18 cellular contexts compared by ENCODE assay signal in the genomic region with DNA sequence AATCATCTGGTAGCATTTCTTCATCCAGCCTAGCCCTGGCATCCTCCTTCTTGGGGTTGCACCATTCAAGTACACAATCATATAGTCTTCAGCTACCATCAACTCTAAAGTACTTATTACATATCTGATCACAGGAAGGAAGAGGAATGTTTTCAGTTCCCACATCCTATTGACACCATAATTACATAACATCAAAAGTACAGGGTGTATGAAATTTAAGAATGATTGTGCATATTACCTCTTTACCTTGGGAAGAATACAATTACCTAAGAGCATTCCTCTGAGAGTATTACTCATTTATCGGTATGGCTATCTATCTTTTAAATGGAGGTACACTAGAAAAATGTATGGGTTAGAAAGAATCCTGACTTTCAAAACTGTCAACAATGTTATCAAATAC.
DNase-seq lines count a peak whose midpoint lies in the region; ATAC-seq and TF ChIP-seq lines count a peak whose summit lies in the region.
"Had no signal": no experiment of that assay in that cellular context is flagged by ENCODE, and none has a peak within 500 bp of the region (broad histone marks: within the 10 kb centered on the region; RNA-seq: fewer than 3 reads in every experiment).

No MANE protein-coding gene starts in this region.

- H3K9ac ChIP-seq in Loucy (ENCODE audit: low read depth, low read length, poor library complexity, severe bottlenecking), result peak overlapping the region; percentile 2
- H3K9ac ChIP-seq in trophoblast cell (ENCODE audit: low read length), result no peak overlapping the region

- peaks cover 16% of the 10 kb centered on the region; the same call in 1 of the 2 replicates for H3K36me3 ChIP-seq in Loucy (ENCODE audit: insufficient read depth, low read length)
- no peaks in the 10 kb centered on the region for H3K36me3 ChIP-seq in trophoblast cell (ENCODE audit: control insufficient read depth in 1 of 2, insufficient read depth in 2 of 2, low read length in 2 of 2)

- no peak overlapping the region for H3K18ac ChIP-seq in trophoblast cell (ENCODE audit: low read length)

- H3K4me3 ChIP-seq in Loucy (ENCODE audit: low read length, poor library complexity, severe bottlenecking) (peak overlapping the region; percentile 9), trophoblast cell (ENCODE audit: low read depth, low read length) (no peak overlapping the region)
- H3K4me3 ChIP-seq: SJCRH30 had no signal

- H3K9me3 ChIP-seq in Loucy (ENCODE audit: insufficient read depth, low read depth, low read length), result no peaks in the 10 kb centered on the region
- H3K9me3 ChIP-seq in T-helper 17 cell (ENCODE audit: control insufficient read depth, low read length, poor library complexity, severe bottlenecking), result no peaks in the 10 kb centered on the region
- H3K9me3 ChIP-seq in trophoblast cell (ENCODE audit: insufficient read depth, low read depth, low read length), result no peaks in the 10 kb centered on the region
- H3K9me3 ChIP-seq: SJCRH30 had no signal

- H4K20me1 ChIP-seq in Loucy (ENCODE audit: insufficient read depth, low read length, poor library complexity, severe bottlenecking), result no peaks in the 10 kb centered on the region

- H3K79me2 ChIP-seq in Loucy (ENCODE audit: insufficient read depth, low read length) (peaks cover 13% of the 10 kb centered on the region; the same call in 1 of the 2 replicates), trophoblast cell (ENCODE audit: control insufficient read depth, insufficient read depth, low read length, poor library complexity) (no peaks in the 10 kb centered on the region)

- no peak overlapping the region for H4K12ac ChIP-seq in trophoblast cell (ENCODE audit: low read depth, low read length)

- ATAC-seq in activated naive CD8-positive, alpha-beta T cell treated with anti-CD3 and anti-CD28 coated beads, Interleukin-2, amount 10 ng/mL, durations not matched to agents 7 days and 5 days (ENCODE audit: low read depth), result no peak
- ATAC-seq in T-helper 17 cell, result no peak
- ATAC-seq in GM21737 (IDR thresholded peaks at IDR 0.05; ENCODE audit: unreplicated experiment), result no peak

- H3K4me2 ChIP-seq in Loucy (ENCODE audit: low read depth, low read length, poor library complexity, severe bottlenecking) (peak overlapping the region; percentile 48), trophoblast cell (ENCODE audit: low read length) (no peak overlapping the region)

- no peak overlapping the region for H2AK5ac ChIP-seq in trophoblast cell (ENCODE audit: low read length)

- peak overlapping the region; percentile 1 for H3K27ac Mint-ChIP-seq in activated naive CD8-positive, alpha-beta T cell treated with anti-CD3 and anti-CD28 coated beads, Interleukin-2, amount 10 ng/mL, durations not matched to agents 7 days and 5 days
- no peak overlapping the region for H3K27ac Mint-ChIP-seq in activated naive CD8-positive, alpha-beta T cell treated with anti-CD3 and anti-CD28 coated beads for 36 hours
- no peak overlapping the region for H3K27ac Mint-ChIP-seq in T-helper 17 cell
- H3K27ac Mint-ChIP-seq: CD4-positive, alpha-beta T cell had no signal

- H2BK5ac ChIP-seq in trophoblast cell (ENCODE audit: low read depth, low read length, poor library complexity), result no peak overlapping the region

- no peaks in the 10 kb centered on the region for H3F3A ChIP-seq in Loucy (ENCODE audit: low read depth)

- H3K27me3 ChIP-seq in Loucy (ENCODE audit: insufficient read depth, low read length, poor library complexity, severe bottlenecking), result no peaks in the 10 kb centered on the region
- no peaks in the 10 kb centered on the region for H3K27me3 ChIP-seq in trophoblast cell (ENCODE audit: insufficient read depth, low read length)
- H3K27me3 ChIP-seq: SJCRH30 had no signal

- POLR2A ChIA-PET in activated naive CD8-positive, alpha-beta T cell treated with anti-CD3 and anti-CD28 coated beads, Interleukin-2, amount 10 ng/mL, durations not matched to agents 7 days and 5 days (lab: Charles Lee), result no interaction called here

- no peaks in the 10 kb centered on the region for H3K36me3 Mint-ChIP-seq in activated naive CD8-positive, alpha-beta T cell treated with anti-CD3 and anti-CD28 coated beads, Interleukin-2, amount 10 ng/mL, durations not matched to agents 7 days and 5 days
- no peaks in the 10 kb centered on the region for H3K36me3 Mint-ChIP-seq in activated naive CD8-positive, alpha-beta T cell treated with anti-CD3 and anti-CD28 coated beads for 36 hours
- H3K36me3 Mint-ChIP-seq in T-helper 17 cell (ENCODE audit: low read depth), result no peaks in the 10 kb centered on the region

- no peak overlapping the region for H4K8ac ChIP-seq in trophoblast cell (ENCODE audit: low read depth, low read length)

- H3K14ac ChIP-seq in trophoblast cell (ENCODE audit: low read length), result no peak overlapping the region

- H3K27ac ChIP-seq in trophoblast cell (ENCODE audit: low read depth, low read length), result no peak overlapping the region
- H3K27ac ChIP-seq: SJCRH30 had no signal

- no CpG with 5 or more reads among the region's 1 CpG for WGBS in trophoblast cell (ENCODE audit: extremely low coverage, insufficient coverage, insufficient read length)

- H3K27me3 Mint-ChIP-seq in activated naive CD8-positive, alpha-beta T cell treated with anti-CD3 and anti-CD28 coated beads, Interleukin-2, amount 10 ng/mL, durations not matched to agents 7 days and 5 days, result no peaks in the 10 kb centered on the region
- no peaks in the 10 kb centered on the region for H3K27me3 Mint-ChIP-seq in activated naive CD8-positive, alpha-beta T cell treated with anti-CD3 and anti-CD28 coated beads for 36 hours
- no peaks in the 10 kb centered on the region for H3K27me3 Mint-ChIP-seq in T-helper 17 cell
- H3K27me3 Mint-ChIP-seq: CD4-positive, alpha-beta T cell had no signal

- H3K9me3 Mint-ChIP-seq in activated naive CD8-positive, alpha-beta T cell treated with anti-CD3 and anti-CD28 coated beads, Interleukin-2, amount 10 ng/mL, durations not matched to agents 7 days and 5 days, result peaks cover 3% of the 10 kb centered on the region
- no peaks in the 10 kb centered on the region for H3K9me3 Mint-ChIP-seq in activated naive CD8-positive, alpha-beta T cell treated with anti-CD3 and anti-CD28 coated beads for 36 hours
- H3K9me3 Mint-ChIP-seq: CD4-positive, alpha-beta T cell had no signal

- H2AFZ ChIP-seq in Loucy (ENCODE audit: low read length), result no peak overlapping the region
- H2AFZ ChIP-seq in trophoblast cell (ENCODE audit: insufficient read depth, low read length, poor library complexity), result no peak overlapping the region

- H2BK120ac ChIP-seq in trophoblast cell (ENCODE audit: insufficient read depth, low read length, poor library complexity), result no peak overlapping the region

- TF ChIP-seq CTCF in Loucy (conservative IDR thresholded peaks at IDR 0.05; ENCODE audit: low read length), result no peak

- peaks cover 15% of the 10 kb centered on the region for H3K4me1 Mint-ChIP-seq in activated naive CD8-positive, alpha-beta T cell treated with anti-CD3 and anti-CD28 coated beads, Interleukin-2, amount 10 ng/mL, durations not matched to agents 7 days and 5 days
- H3K4me1 Mint-ChIP-seq in activated naive CD8-positive, alpha-beta T cell treated with anti-CD3 and anti-CD28 coated beads for 36 hours, result peaks cover 8% of the 10 kb centered on the region
- peaks cover 10% of the 10 kb centered on the region for H3K4me1 Mint-ChIP-seq in T-helper 17 cell

- DNase-seq in activated naive CD8-positive, alpha-beta T cell treated with anti-CD3 and anti-CD28 coated beads, Interleukin-2, amount 10 ng/mL, durations not matched to agents 7 days and 5 days, result no peak
- no peak for DNase-seq in activated naive CD8-positive, alpha-beta T cell treated with anti-CD3 and anti-CD28 coated beads for 36 hours
- DNase-seq in T-helper 17 cell, result no peak
- peak; percentile 20 to 85 for DNase-seq in trophoblast cell
- no peak for DNase-seq in superior temporal gyrus (ENCODE audit: extremely low spot score)
- no peak for DNase-seq in UCSD-AML1 (lab: John Stamatoyannopoulos, UW; ENCODE audit: unreplicated experiment)
- DNase-seq: CD4-positive, alpha-beta T cell; DMS79 treated with DMSO at 0.1 percent for 48 hours; GDM1; GOT3; Karpas-422; NCI-H1048; NCI-H2107; NCI-H748 treated with DMSO at 0.1 percent for 48 hours; SJCRH30; SW 1271 had no signal

- no peak overlapping the region for H4K91ac ChIP-seq in trophoblast cell (ENCODE audit: low read depth, low read length)

- H3K4me1 ChIP-seq in Loucy (ENCODE audit: insufficient read depth, low read length, poor library complexity, severe bottlenecking), result peaks cover 64% of the 10 kb centered on the region
- no peaks in the 10 kb centered on the region for H3K4me1 ChIP-seq in trophoblast cell (ENCODE audit: control insufficient read depth in 1 of 2, insufficient read depth in 2 of 2, low read length in 2 of 2)
- H3K4me1 ChIP-seq: SJCRH30 had no signal

- H2BK12ac ChIP-seq in trophoblast cell (ENCODE audit: low read length), result no peak overlapping the region

- H3K4ac ChIP-seq in trophoblast cell (ENCODE audit: low read depth, low read length), result no peak overlapping the region

- no peak overlapping the region for H3K23ac ChIP-seq in trophoblast cell (ENCODE audit: low read length)

- no peaks in the 10 kb centered on the region for H3K9me2 ChIP-seq in Loucy (replicated peaks; ENCODE audit: low read depth, low read length)

- H3K4me3 Mint-ChIP-seq in activated naive CD8-positive, alpha-beta T cell treated with anti-CD3 and anti-CD28 coated beads, Interleukin-2, amount 10 ng/mL, durations not matched to agents 7 days and 5 days, result peak overlapping the region; percentile 39
- no peak overlapping the region for H3K4me3 Mint-ChIP-seq in activated naive CD8-positive, alpha-beta T cell treated with anti-CD3 and anti-CD28 coated beads for 36 hours
- peak overlapping the region; percentile 4 for H3K4me3 Mint-ChIP-seq in T-helper 17 cell
- H3K4me3 Mint-ChIP-seq: CD4-positive, alpha-beta T cell had no signal

- H3K79me1 ChIP-seq in trophoblast cell (ENCODE audit: low read length), result no peaks in the 10 kb centered on the region

Comparison
In these comparisons a context has a peak if more than half of its experiments do, and no peak if none do; other contexts are left out.
1. DNase-seq: peak in trophoblast cell (2 of 2); none in activated naive CD8-positive, alpha-beta T cell treated with anti-CD3 and anti-CD28 coated beads, Interleukin-2, amount 10 ng/mL, durations not matched to agents 7 days and 5 days (single experiment), activated naive CD8-positive, alpha-beta T cell treated with anti-CD3 and anti-CD28 coated beads for 36 hours (single experiment), T-helper 17 cell (0 of 3), superior temporal gyrus (single experiment) and UCSD-AML1 (single experiment).